ENCODE assay signal across 29 cellular contexts in genomic region chr12:29744365-29744764, GRCh38. TPM values are rescaled to one million over a fixed set of nuclear protein-coding genes. Genes with fewer than 3 reads are reported as not detected.
DNase-seq lines count a peak whose midpoint lies in the region; ATAC-seq and TF ChIP-seq lines count a peak whose summit lies in the region.
"Had no signal": no experiment of that assay in that cellular context is flagged by ENCODE, and none has a peak within 500 bp of the region (broad histone marks: within the 10 kb centered on the region; RNA-seq: fewer than 3 reads in every experiment).

No MANE protein-coding gene starts in this region.

- H3K4me1 ChIP-seq in ACC112 (ENCODE audit: control insufficient read depth, insufficient read depth, low read length, unreplicated experiment) (peaks cover 66% of the 10 kb centered on the region), mesodermal cell (ENCODE audit: control insufficient read depth, insufficient read depth, low read length, poor library complexity, severe bottlenecking) (peaks cover 10% of the 10 kb centered on the region)
- H3K4me1 ChIP-seq: Peyer's patch had no signal

- H3K9me3 ChIP-seq in mesodermal cell (ENCODE audit: control insufficient read depth, low read length): no peaks in the 10 kb centered on the region
- H3K9me3 ChIP-seq in CD4-positive, alpha-beta T cell (ENCODE audit: control insufficient read depth, low read length): no peaks in the 10 kb centered on the region
- H3K9me3 ChIP-seq: BE2C, Peyer's patch, upper lobe of left lung had no signal

- H3K4me3 ChIP-seq in ACC112 (ENCODE audit: low read depth, low read length) (peak overlapping the region; percentile 38; the same call in 1 of the 2 replicates), mesodermal cell (ENCODE audit: extremely low read depth, insufficient read depth, low read length, poor library complexity, severe bottlenecking) (no peak overlapping the region)
- H3K4me3 ChIP-seq: Peyer's patch, upper lobe of left lung had no signal

- H3K9me3 Mint-ChIP-seq in chondrocyte (ENCODE audit: low read depth): no peaks in the 10 kb centered on the region
- no peaks in the 10 kb centered on the region for H3K9me3 Mint-ChIP-seq in CD4-positive, alpha-beta T cell
- H3K9me3 Mint-ChIP-seq: activated T-helper 2 cell treated with anti-CD3 and anti-CD28 coated beads, Interferon-gamma antibody, Interleukin-2, Interleukin-4, amounts not matched to agents 10 μg/mL and 5 μg/mL and 100 μg/mL, durations not matched to agents 14 hours and 24 hours and 36 hours; mesothelial cell of epicardium; T-cell had no signal

- no peaks in the 10 kb centered on the region for H3K27me3 ChIP-seq in ACC112 (ENCODE audit: insufficient read depth, low read length)
- no peaks in the 10 kb centered on the region for H3K27me3 ChIP-seq in CD4-positive, alpha-beta T cell (ENCODE audit: control insufficient read depth, insufficient read depth, low read length)
- H3K27me3 ChIP-seq: BE2C, Peyer's patch, upper lobe of left lung had no signal

- peaks cover 23% of the 10 kb centered on the region for H3K79me2 ChIP-seq in ACC112 (ENCODE audit: control insufficient read depth, insufficient read depth, low read length, unreplicated experiment)

- peaks cover 5% of the 10 kb centered on the region for H3K36me3 Mint-ChIP-seq in chondrocyte (ENCODE audit: low read depth)
- H3K36me3 Mint-ChIP-seq in CD4-positive, alpha-beta T cell (ENCODE audit: low read depth): no peaks in the 10 kb centered on the region
- H3K36me3 Mint-ChIP-seq: activated naive CD4-positive, alpha-beta T cell treated with anti-CD3 and anti-CD28 coated beads, Interleukin-2, amount 50 U/mL, for 24 hours; immature natural killer cell; mesothelial cell of epicardium; naive thymus-derived CD4-positive, alpha-beta T cell; T-cell had no signal

- intact Hi-C loops in CD4-positive, alpha-beta T cell (cut with DNase I, micrococcal nuclease): no loop called here

- no peak for ATAC-seq in CD4-positive, alpha-beta T cell (ENCODE audit: poor library complexity)
- ATAC-seq: left lobe of liver; naive thymus-derived CD4-positive, alpha-beta T cell; T-cell had no signal

- POLR2A ChIA-PET in CD4-positive, alpha-beta T cell (lab: Charles Lee): no interaction called here

- WGBS in mesodermal cell (ENCODE audit: insufficient coverage in 2 of 2), 2 experiments: 0% methylated on average over 1 of the region's 1 CpG; no CpG with 5 or more reads in 1 of the 2 experiments

- H3K36me3 ChIP-seq in ACC112 (ENCODE audit: insufficient read depth, low read length): peaks cover 23% of the 10 kb centered on the region
- no peaks in the 10 kb centered on the region for H3K36me3 ChIP-seq in mesodermal cell (ENCODE audit: control insufficient read depth, insufficient read depth, low read length)
- H3K36me3 ChIP-seq: BE2C, Peyer's patch had no signal

- DNase-seq in OCI-M1 (lab: John Stamatoyannopoulos, UW) (peak; percentile 22), chondrocyte (ENCODE audit: low spot score) (no peak), T1000 (lab: John Stamatoyannopoulos, UW) (no peak), GM03348 (ENCODE audit: low spot score) (no peak)
- no peak for DNase-seq in stimulated activated naive CD4-positive, alpha-beta T cell treated with Interleukin-2 at 50 U/mL for 16 hours (lab: John Stamatoyannopoulos, UW)
- DNase-seq in CD4-positive, alpha-beta T cell: no peak
- DNase-seq: ACHN; activated CD4-positive, alpha-beta T cell treated with anti-CD3 and anti-CD28 coated beads, Interleukin-2, amount 50 U/mL, for 4 hours; activated CD4-positive, CD25-positive, alpha-beta regulatory T cell; activated CD8-positive, alpha-beta memory T cell treated with anti-CD3 and anti-CD28 coated beads, Interleukin-2, amount 50 U/mL, for 48 hours; anterior cingulate cortex; hypothalamus; immature natural killer cell; naive thymus-derived CD4-positive, alpha-beta T cell; NCI-H1092 treated with DMSO at 0.1 percent for 48 hours; NCI-H2029; NCI-H2227 treated with DMSO at 0.1 percent for 48 hours; NCI-H69; Peyer's patch; T-cell; upper lobe of left lung had no signal

- no peak for TF ChIP-seq CTCF in chondrocyte (IDR thresholded peaks at IDR 0.05)
- TF ChIP-seq CTCF in CD4-positive, alpha-beta T cell (IDR thresholded peaks at IDR 0.05): no peak

- peak overlapping the region; percentile 99 for H3K27ac ChIP-seq in ACC112 (ENCODE audit: low read depth, low read length)
- peak overlapping the region; percentile 10 for H3K27ac ChIP-seq in mesodermal cell (ENCODE audit: low read depth, low read length, severe bottlenecking)
- no peak overlapping the region for H3K27ac ChIP-seq in CD4-positive, alpha-beta T cell (ENCODE audit: low read depth, low read length)
- H3K27ac ChIP-seq: Peyer's patch, upper lobe of left lung had no signal

- H3K27me3 Mint-ChIP-seq in chondrocyte (ENCODE audit: low read depth): no peaks in the 10 kb centered on the region
- peaks cover 5% of the 10 kb centered on the region for H3K27me3 Mint-ChIP-seq in CD4-positive, alpha-beta T cell
- H3K27me3 Mint-ChIP-seq: activated naive CD4-positive, alpha-beta T cell treated with anti-CD3 and anti-CD28 coated beads, Interleukin-2, amount 50 U/mL, for 24 hours; T-cell had no signal

- H3K27ac Mint-ChIP-seq in chondrocyte (ENCODE audit: unreplicated experiment): peak overlapping the region; percentile 57
- H3K27ac Mint-ChIP-seq in CD4-positive, alpha-beta T cell: no peak overlapping the region
- H3K27ac Mint-ChIP-seq: activated naive CD4-positive, alpha-beta T cell treated with anti-CD3 and anti-CD28 coated beads, Interleukin-2, amount 50 U/mL, for 24 hours; activated T-helper 2 cell treated with anti-CD3 and anti-CD28 coated beads, Interferon-gamma antibody, Interleukin-2, Interleukin-4, amounts not matched to agents 10 μg/mL and 5 μg/mL and 100 μg/mL, durations not matched to agents 14 hours and 24 hours and 36 hours; immature natural killer cell; mesothelial cell of epicardium; naive thymus-derived CD4-positive, alpha-beta T cell; T-cell had no signal

- CTCF ChIA-PET in CD4-positive, alpha-beta T cell (lab: Charles Lee): no interaction called here

- H3K4me1 Mint-ChIP-seq in chondrocyte (ENCODE audit: low read depth): peaks cover 45% of the 10 kb centered on the region
- no peaks in the 10 kb centered on the region for H3K4me1 Mint-ChIP-seq in CD4-positive, alpha-beta T cell (ENCODE audit: low read depth)
- H3K4me1 Mint-ChIP-seq: activated naive CD4-positive, alpha-beta T cell treated with anti-CD3 and anti-CD28 coated beads, Interleukin-2, amount 50 U/mL, for 24 hours; immature natural killer cell; naive thymus-derived CD4-positive, alpha-beta T cell; T-cell had no signal

- no peak overlapping the region for H2AFZ ChIP-seq in ACC112 (ENCODE audit: low read length, unreplicated experiment)

- H3K4me3 Mint-ChIP-seq in chondrocyte (ENCODE audit: unreplicated experiment): no peak overlapping the region
- H3K4me3 Mint-ChIP-seq in CD4-positive, alpha-beta T cell: no peak overlapping the region
- H3K4me3 Mint-ChIP-seq: activated naive CD4-positive, alpha-beta T cell treated with anti-CD3 and anti-CD28 coated beads, Interleukin-2, amount 50 U/mL, for 24 hours; immature natural killer cell; mesothelial cell of epicardium; naive thymus-derived CD4-positive, alpha-beta T cell; T-cell had no signal

RNA-seq across cellular contexts. Expression of gene TMTC1, which starts 39.4 kb away (rescaled TPM):
- total RNA-seq in chondrocyte: 24.0 to 49.1 TPM (median 25.2 TPM) in 3 replicates
- 7.1 TPM for polyA plus RNA-seq in mesodermal cell (2013, experiment 1 of 2)
- polyA plus RNA-seq in mesodermal cell (2013, experiment 2 of 2): 5.7 TPM
- not detected for total RNA-seq in CD4-positive, alpha-beta T cell
- total RNA-seq: G401 had no signal
- polyA plus RNA-seq: immature natural killer cell; naive thymus-derived CD4-positive, alpha-beta T cell had no signal

Comparison
In these comparisons a context has a peak if more than half of its experiments do, and no peak if none do; other contexts are left out.
1. RNA of gene TMTC1, which starts 39.4 kb away (total RNA-seq): 24.0 to 49.1 TPM in chondrocyte; not detected in CD4-positive, alpha-beta T cell; every median in the first group is over 10 times any median in the second.